ENCODE assay signal across 1 cellular context in genomic region chr15:78360958-78361714, GRCh38.
TF ChIP-seq lines count a peak whose summit lies in the region.

No MANE protein-coding gene starts in this region.

TF ChIP-seq in HCT116, 20 proteins besides CTCF, POLR2A, EP300 and RAD21 (continued from another document):
- TF ChIP-seq TCF7L2 (IDR thresholded peaks at IDR 0.05; ENCODE audit: borderline replicate concordance, extremely low read depth, insufficient read depth, insufficient read length), result no peak
- no peak for TF ChIP-seq YY1 (IDR thresholded peaks at IDR 0.05; ENCODE audit: extremely low read depth, insufficient replicate concordance, low read depth, low read length)
